ENCODE assay signal across 12 cellular contexts in genomic region chr16:30551781-30552180, GRCh38. TPM values are rescaled to one million over a fixed set of nuclear protein-coding genes. Genes with fewer than 3 reads are reported as not detected.
DNase-seq lines count a peak whose midpoint lies in the region; ATAC-seq and TF ChIP-seq lines count a peak whose summit lies in the region.
"Had no signal": no experiment of that assay in that cellular context is flagged by ENCODE, and none has a peak within 500 bp of the region (broad histone marks: within the 10 kb centered on the region; RNA-seq: fewer than 3 reads in every experiment).

No MANE protein-coding gene starts in this region.

- no peaks in the 10 kb centered on the region for H3K27me3 ChIP-seq in cardiac muscle cell
- no peaks in the 10 kb centered on the region for H3K27me3 ChIP-seq in right atrium auricular region
- H3K27me3 ChIP-seq in stomach, result no peaks in the 10 kb centered on the region

- TF ChIP-seq EP300 in stomach (IDR thresholded peaks at IDR 0.05), result no peak

- no peak overlapping the region for H3K4me3 ChIP-seq in cardiac muscle cell
- H3K4me3 ChIP-seq in right atrium auricular region, result no peak overlapping the region
- H3K4me3 ChIP-seq in mucosa of descending colon, result no peak overlapping the region
- H3K4me3 ChIP-seq in stomach, result no peak overlapping the region
- H3K4me3 ChIP-seq: A549 had no signal

- intact Hi-C loops in mucosa of descending colon (cut with DNase I, micrococcal nuclease) (no loop called here), stomach (cut with DNase I; ENCODE audit: low total_unique reads) (no loop called here)

- WGBS in stomach, 5 donors, result 24 to 48% (median 36%) methylated on average over 3 of the region's 3 CpGs

- TF ChIP-seq POLR2A in stomach (IDR thresholded peaks at IDR 0.05), result no peak

- DNase-seq in cardiac muscle cell (ENCODE audit: low read depth in 1 of 2, low spot score in 1 of 2) (no peak), right atrium auricular region (ENCODE audit: low spot score) (no peak), mucosa of descending colon (no peak), stomach (no peak), HuH-7 (ENCODE audit: low spot score) (no peak)
- peak; percentile 35 to 46 for DNase-seq in activated T-helper 1 cell treated with anti-CD3 and anti-CD28 coated beads, Interleukin-2, amount 50 U/mL, for 16 hours (ENCODE audit: low read depth in 1 of 2, low spot score in 1 of 2)
- DNase-seq: cerebellar nuclear complex, KBM-7, NCI-H748 treated with DMSO at 0.1 percent for 48 hours had no signal

- peaks cover 33% of the 10 kb centered on the region for H3K4me1 ChIP-seq in cardiac muscle cell (ENCODE audit: low read depth)
- peaks cover 0 to 56% of the 10 kb centered on the region in 2 donors for H3K4me1 ChIP-seq in right atrium auricular region
- peaks cover 36% of the 10 kb centered on the region for H3K4me1 ChIP-seq in mucosa of descending colon (ENCODE audit: low read depth)
- H3K4me1 ChIP-seq in stomach, result peaks cover 5 to 73% (median 58%) of the 10 kb centered on the region in 4 donors

- ATAC-seq in mucosa of descending colon (peak; percentile 31), HG02970 (IDR thresholded peaks at IDR 0.05; ENCODE audit: low FRiP score, unreplicated experiment) (no peak), SK-N-SH treated with all-trans-retinoic acid at 6 μM for 48 hours (no peak)
- ATAC-seq: A549 had no signal

- peaks cover 11% of the 10 kb centered on the region for H3K36me3 ChIP-seq in cardiac muscle cell
- H3K36me3 ChIP-seq in right atrium auricular region, result peaks cover 16% of the 10 kb centered on the region
- peaks cover 4% of the 10 kb centered on the region for H3K36me3 ChIP-seq in mucosa of descending colon (ENCODE audit: low read depth)
- peaks cover 13 to 40% (median 37%) of the 10 kb centered on the region in 4 donors for H3K36me3 ChIP-seq in stomach

- H3K9me3 ChIP-seq in cardiac muscle cell (ENCODE audit: low read depth), result no peaks in the 10 kb centered on the region
- H3K9me3 ChIP-seq in right atrium auricular region, result no peaks in the 10 kb centered on the region
- H3K9me3 ChIP-seq in mucosa of descending colon, result no peaks in the 10 kb centered on the region
- no peaks in the 10 kb centered on the region for H3K9me3 ChIP-seq in stomach
- H3K9me3 ChIP-seq: A549 had no signal

- no peak for TF ChIP-seq CTCF in cardiac muscle cell (IDR thresholded peaks at IDR 0.05; ENCODE audit: low read depth, low read length)
- no peak for TF ChIP-seq CTCF in right atrium auricular region (IDR thresholded peaks at IDR 0.05)
- TF ChIP-seq CTCF in mucosa of descending colon (IDR thresholded peaks at IDR 0.05), result no peak
- no peak for TF ChIP-seq CTCF in stomach (IDR thresholded peaks at IDR 0.05)

- H3K27ac ChIP-seq in cardiac muscle cell (peak overlapping the region; percentile 74), right atrium auricular region (peak overlapping the region in 1 of 2 donors; percentile 53), stomach (peak overlapping the region in 3 of 5 donors; percentile 42 to 48 (median 42))
- H3K27ac ChIP-seq: A549 had no signal

TF ChIP-seq in SK-N-SH treated with all-trans-retinoic acid at 6 μM for 48 hours, 23 proteins besides CTCF, POLR2A, EP300 and RAD21:
- no peak for TF ChIP-seq POU6F1 (CRISPR knock-in tag; IDR thresholded peaks at IDR 0.05; ENCODE audit: borderline replicate concordance, low read depth)
- TF ChIP-seq ARNTL (CRISPR knock-in tag; IDR thresholded peaks at IDR 0.05; ENCODE audit: borderline replicate concordance, low read depth), result no peak

RNA-seq across cellular contexts. Expression of gene ZNF764, which starts 6.4 kb away (rescaled TPM):
- total RNA-seq in cardiac muscle cell (25.3 and 34.7 TPM in 2 replicates), right atrium auricular region (10 to 100 TPM; 12.0 to 16.9 TPM), mucosa of descending colon (10 to 100 TPM; 11.2 to 20.2 (median 12.7) TPM), stomach (100 to 1,000 TPM in 1 of 5 donors, 10 to 100 TPM in 3, 1 to 10 TPM in 1; 3.5 to 107 (median 13.4) TPM)
- polyA plus RNA-seq in cardiac muscle cell (12.0 and 17.9 TPM in 2 replicates), stomach (1 to 10 TPM; 3.9 to 7.8 (median 6.8) TPM)

RNA-seq across cellular contexts. Expression of gene ZNF747, which starts 17.1 kb away (rescaled TPM):
- 16.2 and 17.7 TPM in 2 replicates for total RNA-seq in cardiac muscle cell
- 12.7 and 17.5 TPM in 2 replicates for polyA plus RNA-seq in cardiac muscle cell
- 10 to 100 TPM; 13.3 to 16.2 TPM for total RNA-seq in right atrium auricular region
- total RNA-seq in mucosa of descending colon, result 10 to 100 TPM in 2 of 3 donors, 1 to 10 TPM in 1; 9.2 to 13.8 (median 10.5) TPM
- 10 to 100 TPM; 10.3 to 18.7 (median 12.9) TPM for total RNA-seq in stomach
- 1 to 10 TPM; 6.2 to 7.8 (median 7.3) TPM for polyA plus RNA-seq in stomach

RNA-seq across cellular contexts. Expression of gene ZNF688, which starts 19.7 kb away (rescaled TPM):
- total RNA-seq in cardiac muscle cell (18.3 and 22.0 TPM in 2 replicates), right atrium auricular region (10 to 100 TPM in 1 of 2 donors, 1 to 10 TPM in 1; 9.6 to 13.5 TPM), mucosa of descending colon (10 to 100 TPM; 17.0 to 23.0 (median 20.7) TPM), stomach (100 to 1,000 TPM in 1 of 5 donors, 10 to 100 TPM in 3, 1 to 10 TPM in 1; 9.4 to 123 (median 18.3) TPM)
- polyA plus RNA-seq in cardiac muscle cell (12.4 and 25.0 TPM in 2 replicates), stomach (10 to 100 TPM; 25.2 to 26.1 (median 25.3) TPM)

RNA-seq across cellular contexts. Expression of gene ZNF768, which starts 25.4 kb away (rescaled TPM):
- 73.1 and 79.1 TPM in 2 replicates for total RNA-seq in cardiac muscle cell
- 19.4 and 31.0 TPM in 2 replicates for polyA plus RNA-seq in cardiac muscle cell
- 10 to 100 TPM; 41.1 to 51.4 TPM for total RNA-seq in right atrium auricular region
- total RNA-seq in mucosa of descending colon, result 10 to 100 TPM; 53.9 to 70.1 (median 65.9) TPM
- 10 to 100 TPM; 11.9 to 75.0 (median 30.0) TPM for total RNA-seq in stomach
- polyA plus RNA-seq in stomach, result 10 to 100 TPM; 27.0 to 33.2 (median 32.7) TPM

RNA-seq across cellular contexts. Expression of gene ZNF785, which starts 33.7 kb away (rescaled TPM):
- total RNA-seq in cardiac muscle cell, result 19.3 and 25.5 TPM in 2 replicates
- 12.0 and 12.9 TPM in 2 replicates for polyA plus RNA-seq in cardiac muscle cell
- total RNA-seq in right atrium auricular region, result 1 to 10 TPM; 5.5 to 6.0 TPM
- total RNA-seq in mucosa of descending colon, result 10 to 100 TPM; 14.7 to 28.4 (median 24.8) TPM
- total RNA-seq in stomach, result 10 to 100 TPM in 3 of 5 donors, 1 to 10 TPM in 2; 7.8 to 49.0 (median 10.3) TPM
- 1 to 10 TPM; 3.8 to 5.4 (median 4.6) TPM for polyA plus RNA-seq in stomach
- polyA plus RNA-seq: A549 had no signal

Comparison
In these comparisons a context has a peak if more than half of its experiments do, and no peak if none do; other contexts are left out.
1. DNase-seq: peak in activated T-helper 1 cell treated with anti-CD3 and anti-CD28 coated beads, Interleukin-2, amount 50 U/mL, for 16 hours (2 of 2); none in cardiac muscle cell (0 of 2), right atrium auricular region (single experiment), mucosa of descending colon (0 of 3), stomach (single experiment) and HuH-7 (single experiment).